In genomic region chr3:47961815-47962606, GRCh38 we compare ENCODE assay signal across 11 cellular contexts. TPM values are rescaled to one million over a fixed set of nuclear protein-coding genes. Genes with fewer than 3 reads are reported as not detected.
DNase-seq lines count a peak whose midpoint lies in the region; ATAC-seq and TF ChIP-seq lines count a peak whose summit lies in the region.
"Had no signal": no experiment of that assay in that cellular context is flagged by ENCODE, and none has a peak within 500 bp of the region (broad histone marks: within the 10 kb centered on the region; RNA-seq: fewer than 3 reads in every experiment).

No MANE protein-coding gene starts in this region.

- no peaks in the 10 kb centered on the region for H3K27me3 ChIP-seq in gastroesophageal sphincter
- H3K27me3 ChIP-seq: BLaER1 had no signal

- DNase-seq in activated CD8-positive, alpha-beta memory T cell treated with anti-CD3 and anti-CD28 coated beads, Interleukin-2, amount 10 ng/mL, durations not matched to agents 7 days and 5 days, result peak; percentile 69
- DNase-seq in activated CD8-positive, alpha-beta memory T cell treated with anti-CD3 and anti-CD28 coated beads, Interleukin-2, amount 50 U/mL, for 4 hours, result no peak
- peak in 32 of 34 experiments; percentile 1 to 50 (median 18) for DNase-seq in T-cell
- no peak for DNase-seq in chondrocyte (ENCODE audit: low spot score)
- DNase-seq in progenitor cell of endocrine pancreas (ENCODE audit: low spot score, unreplicated experiment), result no peak
- DNase-seq: NCI-H187 had no signal

- no peak overlapping the region for H3K4me3 ChIP-seq in gastroesophageal sphincter
- H3K4me3 ChIP-seq: BLaER1, lung had no signal

- H3K4me1 Mint-ChIP-seq in activated CD8-positive, alpha-beta memory T cell treated with anti-CD3 and anti-CD28 coated beads, Interleukin-2, amount 10 ng/mL, durations not matched to agents 7 days and 5 days, result peaks cover 27% of the 10 kb centered on the region
- peaks cover 26 to 39% (median 38%) of the 10 kb centered on the region in 3 donors for H3K4me1 Mint-ChIP-seq in T-cell
- peaks cover 37% of the 10 kb centered on the region for H3K4me1 Mint-ChIP-seq in chondrocyte (ENCODE audit: low read depth)
- H3K4me1 Mint-ChIP-seq in progenitor cell of endocrine pancreas (ENCODE audit: low read depth), result peaks cover 10% of the 10 kb centered on the region

- 46 to 68% methylated on average over 3 to 5 of the region's 5 CpGs for WGBS in gastroesophageal sphincter (ENCODE audit: low coverage in 1 of 2), 2 donors

- H3K9me3 Mint-ChIP-seq in activated CD8-positive, alpha-beta memory T cell treated with anti-CD3 and anti-CD28 coated beads, Interleukin-2, amount 10 ng/mL, durations not matched to agents 7 days and 5 days (ENCODE audit: low read depth), result no peaks in the 10 kb centered on the region
- no peaks in the 10 kb centered on the region for H3K9me3 Mint-ChIP-seq in T-cell
- peaks cover 4% of the 10 kb centered on the region for H3K9me3 Mint-ChIP-seq in chondrocyte (ENCODE audit: low read depth)
- H3K9me3 Mint-ChIP-seq in progenitor cell of endocrine pancreas (ENCODE audit: low read depth), result no peaks in the 10 kb centered on the region

- peak; percentile 86 for ATAC-seq in activated CD8-positive, alpha-beta memory T cell treated with anti-CD3 and anti-CD28 coated beads, Interleukin-2, amount 10 ng/mL, durations not matched to agents 7 days and 5 days
- ATAC-seq in T-cell (replicated peaks in 1 of 4) (peak; percentile 70 to 89 (median 84)), HG02763 (IDR thresholded peaks at IDR 0.05; ENCODE audit: unreplicated experiment) (no peak), gastroesophageal sphincter (no peak), HG03025 (IDR thresholded peaks at IDR 0.05; ENCODE audit: low FRiP score, unreplicated experiment) (no peak)

- CTCF ChIA-PET in activated CD8-positive, alpha-beta memory T cell treated with anti-CD3 and anti-CD28 coated beads, Interleukin-2, amount 10 ng/mL, durations not matched to agents 7 days and 5 days (lab: Charles Lee), result interaction anchor here (0.5 to 2.3 kb wide), 7 partner anchors 26 to 401 kb away, joined by 3 to 6 read pairs (median 5); no protein-coding TSS in a partner anchor
- CTCF ChIA-PET in T-cell (lab: Charles Lee), result no interaction called here

- H3K36me3 Mint-ChIP-seq in activated CD8-positive, alpha-beta memory T cell treated with anti-CD3 and anti-CD28 coated beads, Interleukin-2, amount 10 ng/mL, durations not matched to agents 7 days and 5 days, result peaks cover 4% of the 10 kb centered on the region
- peaks cover 2% of the 10 kb centered on the region for H3K36me3 Mint-ChIP-seq in T-cell
- H3K36me3 Mint-ChIP-seq in chondrocyte (ENCODE audit: low read depth), result peaks cover 16% of the 10 kb centered on the region
- H3K36me3 Mint-ChIP-seq in progenitor cell of endocrine pancreas (ENCODE audit: insufficient read depth), result peaks cover 14% of the 10 kb centered on the region

- no peaks in the 10 kb centered on the region for H3K27me3 Mint-ChIP-seq in activated CD8-positive, alpha-beta memory T cell treated with anti-CD3 and anti-CD28 coated beads, Interleukin-2, amount 10 ng/mL, durations not matched to agents 7 days and 5 days
- H3K27me3 Mint-ChIP-seq in T-cell, result no peaks in the 10 kb centered on the region
- no peaks in the 10 kb centered on the region for H3K27me3 Mint-ChIP-seq in chondrocyte (ENCODE audit: low read depth)
- no peaks in the 10 kb centered on the region for H3K27me3 Mint-ChIP-seq in progenitor cell of endocrine pancreas

- TF ChIP-seq CTCF in chondrocyte (IDR thresholded peaks at IDR 0.05) (no peak), progenitor cell of endocrine pancreas (IDR thresholded peaks at IDR 0.05; ENCODE audit: unreplicated experiment) (no peak), gastroesophageal sphincter (IDR thresholded peaks at IDR 0.05) (no peak)

- H3K27ac Mint-ChIP-seq in activated CD8-positive, alpha-beta memory T cell treated with anti-CD3 and anti-CD28 coated beads, Interleukin-2, amount 10 ng/mL, durations not matched to agents 7 days and 5 days, result peak overlapping the region; percentile 58
- peak overlapping the region; percentile 69 to 81 for H3K27ac Mint-ChIP-seq in T-cell
- peak overlapping the region; percentile 38 for H3K27ac Mint-ChIP-seq in chondrocyte (ENCODE audit: unreplicated experiment)
- peak overlapping the region; percentile 35 for H3K27ac Mint-ChIP-seq in progenitor cell of endocrine pancreas

- TF ChIP-seq POLR2A in gastroesophageal sphincter (IDR thresholded peaks at IDR 0.05), result no peak

- no peak for TF ChIP-seq EP300 in gastroesophageal sphincter (IDR thresholded peaks at IDR 0.05)

- H3K27ac ChIP-seq in gastroesophageal sphincter, result no peak overlapping the region
- H3K27ac ChIP-seq: BLaER1 had no signal

- peaks cover 0 to 28% (median 2%) of the 10 kb centered on the region in 3 donors for H3K4me1 ChIP-seq in gastroesophageal sphincter

- no peak overlapping the region for H3K4me3 Mint-ChIP-seq in activated CD8-positive, alpha-beta memory T cell treated with anti-CD3 and anti-CD28 coated beads, Interleukin-2, amount 10 ng/mL, durations not matched to agents 7 days and 5 days
- peak overlapping the region in 1 of 3 donors; percentile 64 for H3K4me3 Mint-ChIP-seq in T-cell
- no peak overlapping the region for H3K4me3 Mint-ChIP-seq in chondrocyte (ENCODE audit: unreplicated experiment)
- no peak overlapping the region for H3K4me3 Mint-ChIP-seq in progenitor cell of endocrine pancreas (ENCODE audit: low read depth)

- POLR2A ChIA-PET in T-cell (lab: Charles Lee), result interaction anchor here in 1 of 2 donors (0.6 kb wide), 1 partner anchor 100 kb away, joined by 7 read pairs; no protein-coding TSS in a partner anchor

- H3K9me3 ChIP-seq in gastroesophageal sphincter, result no peaks in the 10 kb centered on the region
- H3K9me3 ChIP-seq: BLaER1 had no signal

- H3K36me3 ChIP-seq in gastroesophageal sphincter, result no peaks in the 10 kb centered on the region

RNA-seq across cellular contexts. Expression of gene MAP4, which starts 54.2 kb away (rescaled TPM):
- total RNA-seq in activated CD8-positive, alpha-beta memory T cell treated with anti-CD3 and anti-CD28 coated beads, Interleukin-2, amount 10 ng/mL, durations not matched to agents 7 days and 5 days, result 100 to 1,000 TPM; 126 to 131 TPM
- total RNA-seq in T-cell (10 to 100 TPM; 60.7 to 85.1 (median 76.7) TPM), chondrocyte (376 to 414 TPM (median 401 TPM) in 3 replicates), progenitor cell of endocrine pancreas (121 and 127 TPM in 2 replicates), gastroesophageal sphincter (100 to 1,000 TPM; 214 to 351 (median 231) TPM)

Comparison
In these comparisons a context has a peak if more than half of its experiments do, and no peak if none do; other contexts are left out.
1. DNase-seq: peak in activated CD8-positive, alpha-beta memory T cell treated with anti-CD3 and anti-CD28 coated beads, Interleukin-2, amount 10 ng/mL, durations not matched to agents 7 days and 5 days (single experiment) and T-cell (32 of 34); none in activated CD8-positive, alpha-beta memory T cell treated with anti-CD3 and anti-CD28 coated beads, Interleukin-2, amount 50 U/mL, for 4 hours (single experiment), chondrocyte (single experiment) and progenitor cell of endocrine pancreas (single experiment).
2. ATAC-seq: peak in activated CD8-positive, alpha-beta memory T cell treated with anti-CD3 and anti-CD28 coated beads, Interleukin-2, amount 10 ng/mL, durations not matched to agents 7 days and 5 days (single experiment) and T-cell (4 of 4); none in HG02763 (single experiment), gastroesophageal sphincter (single experiment) and HG03025 (single experiment).
3. Peak in every context shown above with its lines, with median percentiles within 50 percentile points of each other: H3K27ac Mint-ChIP-seq.